In the genomic region with DNA sequence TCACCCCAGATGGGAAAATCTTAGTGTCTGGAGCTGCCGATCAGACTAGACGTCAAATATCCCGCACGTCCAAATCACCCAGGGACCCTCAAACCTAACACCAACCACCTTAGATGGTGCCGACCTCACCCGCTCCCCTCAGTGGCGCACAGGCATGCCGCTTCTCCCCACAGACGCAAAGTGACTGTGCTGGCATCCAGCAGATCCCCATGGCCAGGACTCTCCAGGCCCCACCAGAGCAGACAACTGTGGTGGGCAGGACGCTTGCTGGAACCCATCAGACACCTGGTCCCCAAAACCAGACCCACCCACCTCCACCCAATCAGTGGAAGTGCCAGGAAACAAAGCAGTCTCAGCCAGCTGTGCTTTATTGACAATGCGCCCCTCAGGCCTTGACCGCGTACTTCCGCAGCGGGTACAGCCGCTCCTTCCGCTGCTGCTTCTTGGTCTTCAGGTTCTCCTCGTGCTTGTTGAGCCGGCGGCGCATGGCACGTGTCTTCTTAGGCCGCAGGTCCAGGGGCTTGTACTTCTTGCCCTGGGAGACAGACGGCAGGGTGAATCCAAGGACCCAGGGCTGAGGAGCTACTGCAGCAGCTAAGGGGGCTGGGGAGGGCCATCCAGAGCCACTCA, we compare ENCODE assay signal across 1 cellular context.
TF ChIP-seq lines count a peak whose summit lies in the region.

No MANE protein-coding gene starts in this region.

TF ChIP-seq in K562, 482 proteins besides CTCF, POLR2A, EP300 and RAD21:
- TF ChIP-seq, protein P1, sequence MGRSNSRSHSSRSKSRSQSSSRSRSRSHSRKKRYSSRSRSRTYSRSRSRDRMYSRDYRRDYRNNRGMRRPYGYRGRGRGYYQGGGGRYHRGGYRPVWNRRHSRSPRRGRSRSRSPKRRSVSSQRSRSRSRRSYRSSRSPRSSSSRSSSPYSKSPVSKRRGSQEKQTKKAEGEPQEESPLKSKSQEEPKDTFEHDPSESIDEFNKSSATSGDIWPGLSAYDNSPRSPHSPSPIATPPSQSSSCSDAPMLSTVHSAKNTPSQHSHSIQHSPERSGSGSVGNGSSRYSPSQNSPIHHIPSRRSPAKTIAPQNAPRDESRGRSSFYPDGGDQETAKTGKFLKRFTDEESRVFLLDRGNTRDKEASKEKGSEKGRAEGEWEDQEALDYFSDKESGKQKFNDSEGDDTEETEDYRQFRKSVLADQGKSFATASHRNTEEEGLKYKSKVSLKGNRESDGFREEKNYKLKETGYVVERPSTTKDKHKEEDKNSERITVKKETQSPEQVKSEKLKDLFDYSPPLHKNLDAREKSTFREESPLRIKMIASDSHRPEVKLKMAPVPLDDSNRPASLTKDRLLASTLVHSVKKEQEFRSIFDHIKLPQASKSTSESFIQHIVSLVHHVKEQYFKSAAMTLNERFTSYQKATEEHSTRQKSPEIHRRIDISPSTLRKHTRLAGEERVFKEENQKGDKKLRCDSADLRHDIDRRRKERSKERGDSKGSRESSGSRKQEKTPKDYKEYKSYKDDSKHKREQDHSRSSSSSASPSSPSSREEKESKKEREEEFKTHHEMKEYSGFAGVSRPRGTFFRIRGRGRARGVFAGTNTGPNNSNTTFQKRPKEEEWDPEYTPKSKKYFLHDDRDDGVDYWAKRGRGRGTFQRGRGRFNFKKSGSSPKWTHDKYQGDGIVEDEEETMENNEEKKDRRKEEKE (IDR thresholded peaks at IDR 0.05; ENCODE audit: borderline replicate concordance in 1 of 2, control insufficient read depth in 1 of 2, low read depth in 2 of 2, low read length in 1 of 2): peak in 1 of 2 experiments; percentile 15; a peak in 1 of 4 replicates
- no peak for TF ChIP-seq L3MBTL2 (IDR thresholded peaks at IDR 0.05)
- no peak for TF ChIP-seq ZSCAN29 (IDR thresholded peaks at IDR 0.05)
- no peak for TF ChIP-seq BHLHE40 (IDR thresholded peaks at IDR 0.05; ENCODE audit: low read length)
- peak in 1 of 2 experiments; percentile 61; a peak in 1 of 4 replicates for TF ChIP-seq SIN3A (IDR thresholded peaks at IDR 0.05; ENCODE audit: borderline replicate concordance in 2 of 2, control insufficient read depth in 1 of 2, low read depth in 2 of 2, low read length in 2 of 2)
- no peak for TF ChIP-seq PML (IDR thresholded peaks at IDR 0.05; ENCODE audit: low read length)
- TF ChIP-seq ZNF239 (CRISPR knock-in tag; IDR thresholded peaks at IDR 0.05): no peak
- no peak for TF ChIP-seq DACH1 (IDR thresholded peaks at IDR 0.05; ENCODE audit: partially characterized antibody)
- TF ChIP-seq CTBP1 (IDR thresholded peaks at IDR 0.05; ENCODE audit: borderline replicate concordance): no peak
- no peak for TF ChIP-seq DEAF1 (CRISPR knock-in tag; IDR thresholded peaks at IDR 0.05)
- TF ChIP-seq RUNX1 (IDR thresholded peaks at IDR 0.05; ENCODE audit: low read depth): no peak
- no peak for TF ChIP-seq GATA2 (CRISPR knock-in tag; IDR thresholded peaks at IDR 0.05)
- TF ChIP-seq HCFC1 (IDR thresholded peaks at IDR 0.05; ENCODE audit: low read depth, low read length): no peak
- peak; percentile 74 for TF ChIP-seq RBM22 (IDR thresholded peaks at IDR 0.05; ENCODE audit: low read depth, low read length, poor library complexity, severe bottlenecking)
- peak; percentile 89 for TF ChIP-seq ZBTB33 (CRISPR knock-in tag; IDR thresholded peaks at IDR 0.05)
- peak; percentile 73 for TF ChIP-seq POLR2G (IDR thresholded peaks at IDR 0.05; ENCODE audit: low read depth, low read length)
- TF ChIP-seq ZNF263 (CRISPR knock-in tag; IDR thresholded peaks at IDR 0.05; ENCODE audit: borderline replicate concordance): no peak
- 0 out of 2 replicates have a peak, but pooled peaks have one; percentile 9 for TF ChIP-seq ZFX (CRISPR knock-in tag; IDR thresholded peaks at IDR 0.05)
- TF ChIP-seq ZFPM2 (CRISPR knock-in tag; IDR thresholded peaks at IDR 0.05): no peak
- TF ChIP-seq, protein P2, sequence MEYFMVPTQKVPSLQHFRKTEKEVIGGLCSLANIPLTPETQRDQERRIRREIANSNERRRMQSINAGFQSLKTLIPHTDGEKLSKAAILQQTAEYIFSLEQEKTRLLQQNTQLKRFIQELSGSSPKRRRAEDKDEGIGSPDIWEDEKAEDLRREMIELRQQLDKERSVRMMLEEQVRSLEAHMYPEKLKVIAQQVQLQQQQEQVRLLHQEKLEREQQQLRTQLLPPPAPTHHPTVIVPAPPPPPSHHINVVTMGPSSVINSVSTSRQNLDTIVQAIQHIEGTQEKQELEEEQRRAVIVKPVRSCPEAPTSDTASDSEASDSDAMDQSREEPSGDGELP (CRISPR knock-in tag; IDR thresholded peaks at IDR 0.05; ENCODE audit: borderline replicate concordance): peak; percentile 33; the same call in 1 of the 2 replicates
- no peak for TF ChIP-seq BRD9 (IDR thresholded peaks at IDR 0.05; ENCODE audit: low read depth, partially characterized antibody)
- TF ChIP-seq MITF (IDR thresholded peaks at IDR 0.05): no peak
- peak; percentile 73 for TF ChIP-seq RBFOX2 (IDR thresholded peaks at IDR 0.05; ENCODE audit: low read depth, low read length)
- 0 out of 2 replicates have a peak, but pooled peaks have one; percentile 48 for TF ChIP-seq TAF15 (IDR thresholded peaks at IDR 0.05; ENCODE audit: low read depth, low read length)
TF ChIP-seq in K562: peak in this region for 9.
